1 cellular context compared by ENCODE assay signal in the genomic region with DNA sequence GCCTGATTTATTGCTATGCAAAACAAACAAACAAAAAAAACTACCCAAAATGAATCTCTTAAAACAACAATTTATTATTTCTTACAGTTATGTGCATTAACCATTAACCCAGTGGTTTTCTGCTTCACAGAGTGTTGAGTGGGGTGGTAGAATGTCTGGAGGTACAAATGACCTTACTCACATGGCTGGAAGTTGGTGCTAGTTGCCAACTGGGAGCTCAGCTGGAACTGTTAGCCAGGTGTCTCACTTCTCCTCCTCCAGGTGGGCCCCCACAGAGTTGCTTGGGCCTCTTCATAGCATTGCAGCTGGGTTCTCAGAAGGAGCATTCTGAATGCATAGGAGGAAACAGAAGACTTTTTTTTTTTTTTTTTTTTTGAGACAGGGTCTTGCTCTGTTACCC.
TF ChIP-seq lines count a peak whose summit lies in the region.

No MANE protein-coding gene starts in this region.

TF ChIP-seq in GM23338, 12 proteins besides CTCF, POLR2A, EP300 and RAD21 (continued from another document):
- TF ChIP-seq, protein P1, sequence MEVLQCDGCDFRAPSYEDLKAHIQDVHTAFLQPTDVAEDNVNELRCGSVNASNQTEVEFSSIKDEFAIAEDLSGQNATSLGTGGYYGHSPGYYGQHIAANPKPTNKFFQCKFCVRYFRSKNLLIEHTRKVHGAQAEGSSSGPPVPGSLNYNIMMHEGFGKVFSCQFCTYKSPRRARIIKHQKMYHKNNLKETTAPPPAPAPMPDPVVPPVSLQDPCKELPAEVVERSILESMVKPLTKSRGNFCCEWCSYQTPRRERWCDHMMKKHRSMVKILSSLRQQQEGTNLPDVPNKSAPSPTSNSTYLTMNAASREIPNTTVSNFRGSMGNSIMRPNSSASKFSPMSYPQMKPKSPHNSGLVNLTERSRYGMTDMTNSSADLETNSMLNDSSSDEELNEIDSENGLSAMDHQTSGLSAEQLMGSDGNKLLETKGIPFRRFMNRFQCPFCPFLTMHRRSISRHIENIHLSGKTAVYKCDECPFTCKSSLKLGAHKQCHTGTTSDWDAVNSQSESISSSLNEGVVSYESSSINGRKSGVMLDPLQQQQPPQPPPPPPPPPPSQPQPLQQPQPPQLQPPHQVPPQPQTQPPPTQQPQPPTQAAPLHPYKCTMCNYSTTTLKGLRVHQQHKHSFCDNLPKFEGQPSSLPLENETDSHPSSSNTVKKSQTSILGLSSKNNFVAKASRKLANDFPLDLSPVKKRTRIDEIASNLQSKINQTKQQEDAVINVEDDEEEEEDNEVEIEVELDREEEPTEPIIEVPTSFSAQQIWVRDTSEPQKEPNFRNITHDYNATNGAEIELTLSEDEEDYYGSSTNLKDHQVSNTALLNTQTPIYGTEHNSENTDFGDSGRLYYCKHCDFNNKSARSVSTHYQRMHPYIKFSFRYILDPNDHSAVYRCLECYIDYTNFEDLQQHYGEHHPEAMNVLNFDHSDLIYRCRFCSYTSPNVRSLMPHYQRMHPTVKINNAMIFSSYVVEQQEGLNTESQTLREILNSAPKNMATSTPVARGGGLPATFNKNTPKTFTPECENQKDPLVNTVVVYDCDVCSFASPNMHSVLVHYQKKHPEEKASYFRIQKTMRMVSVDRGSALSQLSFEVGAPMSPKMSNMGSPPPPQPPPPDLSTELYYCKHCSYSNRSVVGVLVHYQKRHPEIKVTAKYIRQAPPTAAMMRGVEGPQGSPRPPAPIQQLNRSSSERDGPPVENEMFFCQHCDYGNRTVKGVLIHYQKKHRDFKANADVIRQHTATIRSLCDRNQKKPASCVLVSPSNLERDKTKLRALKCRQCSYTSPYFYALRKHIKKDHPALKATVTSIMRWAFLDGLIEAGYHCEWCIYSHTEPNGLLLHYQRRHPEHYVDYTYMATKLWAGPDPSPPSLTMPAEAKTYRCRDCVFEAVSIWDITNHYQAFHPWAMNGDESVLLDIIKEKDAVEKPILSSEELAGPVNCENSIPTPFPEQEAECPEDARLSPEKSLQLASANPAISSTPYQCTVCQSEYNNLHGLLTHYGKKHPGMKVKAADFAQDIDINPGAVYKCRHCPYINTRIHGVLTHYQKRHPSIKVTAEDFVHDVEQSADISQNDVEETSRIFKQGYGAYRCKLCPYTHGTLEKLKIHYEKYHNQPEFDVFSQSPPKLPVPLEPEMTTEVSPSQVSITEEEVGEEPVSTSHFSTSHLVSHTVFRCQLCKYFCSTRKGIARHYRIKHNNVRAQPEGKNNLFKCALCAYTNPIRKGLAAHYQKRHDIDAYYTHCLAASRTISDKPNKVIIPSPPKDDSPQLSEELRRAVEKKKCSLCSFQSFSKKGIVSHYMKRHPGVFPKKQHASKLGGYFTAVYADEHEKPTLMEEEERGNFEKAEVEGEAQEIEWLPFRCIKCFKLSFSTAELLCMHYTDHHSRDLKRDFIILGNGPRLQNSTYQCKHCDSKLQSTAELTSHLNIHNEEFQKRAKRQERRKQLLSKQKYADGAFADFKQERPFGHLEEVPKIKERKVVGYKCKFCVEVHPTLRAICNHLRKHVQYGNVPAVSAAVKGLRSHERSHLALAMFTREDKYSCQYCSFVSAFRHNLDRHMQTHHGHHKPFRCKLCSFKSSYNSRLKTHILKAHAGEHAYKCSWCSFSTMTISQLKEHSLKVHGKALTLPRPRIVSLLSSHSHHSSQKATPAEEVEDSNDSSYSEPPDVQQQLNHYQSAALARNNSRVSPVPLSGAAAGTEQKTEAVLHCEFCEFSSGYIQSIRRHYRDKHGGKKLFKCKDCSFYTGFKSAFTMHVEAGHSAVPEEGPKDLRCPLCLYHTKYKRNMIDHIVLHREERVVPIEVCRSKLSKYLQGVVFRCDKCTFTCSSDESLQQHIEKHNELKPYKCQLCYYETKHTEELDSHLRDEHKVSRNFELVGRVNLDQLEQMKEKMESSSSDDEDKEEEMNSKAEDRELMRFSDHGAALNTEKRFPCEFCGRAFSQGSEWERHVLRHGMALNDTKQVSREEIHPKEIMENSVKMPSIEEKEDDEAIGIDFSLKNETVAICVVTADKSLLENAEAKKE (CRISPR knock-in tag; IDR thresholded peaks at IDR 0.05), result no peak
- TF ChIP-seq ZNF114 (CRISPR knock-in tag; IDR thresholded peaks at IDR 0.05), result no peak
- TF ChIP-seq POLR2AphosphoS5 (IDR thresholded peaks at IDR 0.05; ENCODE audit: low read depth), result no peak
- TF ChIP-seq JUNB (IDR thresholded peaks at IDR 0.05; ENCODE audit: unreplicated experiment), result no peak
- TF ChIP-seq NANOG (IDR thresholded peaks at IDR 0.05; ENCODE audit: borderline replicate concordance), result no peak
- no peak for TF ChIP-seq REST (IDR thresholded peaks at IDR 0.05; ENCODE audit: unreplicated experiment)
- TF ChIP-seq EZH2phosphoT487 (IDR thresholded peaks at IDR 0.05; ENCODE audit: unreplicated experiment), result no peak
- TF ChIP-seq CREB1 (CRISPR knock-in tag; IDR thresholded peaks at IDR 0.05; ENCODE audit: low read depth), result no peak
- no peak for TF ChIP-seq STAT1 (IDR thresholded peaks at IDR 0.05; ENCODE audit: unreplicated experiment)
- TF ChIP-seq ZNF331 (CRISPR knock-in tag; IDR thresholded peaks at IDR 0.05; ENCODE audit: low read depth), result no peak
